Comparison of ENCODE assay signal across 8 cellular contexts in the genomic region with DNA sequence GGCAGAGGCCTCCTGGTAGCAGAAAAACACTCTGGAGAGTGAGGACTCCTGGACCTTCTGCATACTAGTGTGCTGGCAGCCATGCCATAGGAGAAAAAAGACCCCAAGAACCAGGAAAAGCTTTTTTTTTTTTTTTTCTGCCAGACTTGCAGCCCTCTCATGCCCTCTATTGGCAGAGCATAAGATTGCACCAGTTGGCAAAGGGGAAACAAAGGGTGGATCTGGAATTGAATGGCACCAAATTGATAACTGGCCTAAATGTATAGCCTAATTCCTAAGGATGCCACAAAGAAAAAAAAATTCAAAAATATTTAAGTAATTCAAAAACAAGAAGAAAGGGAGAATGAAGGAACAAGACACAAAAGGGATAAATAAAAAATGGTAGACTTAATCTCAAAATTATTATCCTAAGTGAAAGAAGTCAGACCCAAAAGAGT.
DNase-seq lines count a peak whose midpoint lies in the region; ATAC-seq and TF ChIP-seq lines count a peak whose summit lies in the region.

No MANE protein-coding gene starts in this region.

- H3K36me3 ChIP-seq in fibroblast of lung (ENCODE audit: control insufficient read depth, insufficient read depth, low read length): no peaks in the 10 kb centered on the region
- no peaks in the 10 kb centered on the region for H3K36me3 ChIP-seq in transverse colon

- H3K4me2 ChIP-seq in fibroblast of lung (ENCODE audit: extremely low read depth, insufficient read depth, low read length): no peak overlapping the region

- H3K9me3 ChIP-seq in fibroblast of lung (ENCODE audit: control insufficient read depth, insufficient read depth, low read depth, low read length) (no peaks in the 10 kb centered on the region), transverse colon (peaks cover 3% of the 10 kb centered on the region in 2 donors)

- H3K4me3 ChIP-seq in fibroblast of lung (replicated peaks in 1 of 4; ENCODE audit: control extremely low read depth in 1 of 4, insufficient read depth in 1 of 4, low read depth in 3 of 4, low read length in 4 of 4) (no peak overlapping the region), transverse colon (no peak overlapping the region)

- H3K27ac ChIP-seq in fibroblast of lung (ENCODE audit: insufficient read depth, low read length): no peak overlapping the region
- H3K27ac ChIP-seq in transverse colon: no peak overlapping the region

- H3K27me3 ChIP-seq in fibroblast of lung (ENCODE audit: control insufficient read depth, insufficient read depth, low read length): no peaks in the 10 kb centered on the region
- H3K27me3 ChIP-seq in transverse colon: no peaks in the 10 kb centered on the region

- TF ChIP-seq POLR2A in transverse colon (IDR thresholded peaks at IDR 0.05): no peak

- TF ChIP-seq CTCF in GM12873 (IDR thresholded peaks at IDR 0.05; ENCODE audit: insufficient read depth, low read depth, low read length, missing control alignments) (peak; percentile 80), fibroblast of lung (conservative IDR thresholded peaks at IDR 0.05 in 1 of 2, IDR thresholded peaks at IDR 0.05 in 1 of 2; ENCODE audit: low read depth in 1 of 2, low read length in 2 of 2) (peak; percentile 43 to 50), transverse colon (IDR thresholded peaks at IDR 0.05) (peak; percentile 58 to 77 (median 64))

- H2AFZ ChIP-seq in fibroblast of lung (ENCODE audit: low read length): no peak overlapping the region

- in situ Hi-C loops in transverse colon (cut with MboI; ENCODE audit: low pct_ligation_motif_present in 1 of 4, low pct_unique_long_range_greater_than_20kb in 1 of 4, low sequenced_read_pairs in 3 of 4): no loop called here

- H3K9ac ChIP-seq in fibroblast of lung (ENCODE audit: insufficient read depth, low read length): no peak overlapping the region

- H3K4me1 ChIP-seq in fibroblast of lung (ENCODE audit: control insufficient read depth, extremely low read depth, insufficient read depth, low read length): no peaks in the 10 kb centered on the region
- H3K4me1 ChIP-seq in transverse colon: no peaks in the 10 kb centered on the region

- H3K79me2 ChIP-seq in fibroblast of lung (ENCODE audit: control insufficient read depth, insufficient read depth, low read length): no peaks in the 10 kb centered on the region

- ATAC-seq in GM18873 (IDR thresholded peaks at IDR 0.05; ENCODE audit: low FRiP score, unreplicated experiment): no peak
- ATAC-seq in GM21825 (IDR thresholded peaks at IDR 0.05; ENCODE audit: unreplicated experiment): no peak
- ATAC-seq in GM18519 (IDR thresholded peaks at IDR 0.05; ENCODE audit: low FRiP score, unreplicated experiment): no peak

- H4K20me1 ChIP-seq in fibroblast of lung (ENCODE audit: control insufficient read depth, extremely low read depth, insufficient read depth, low read length): no peaks in the 10 kb centered on the region

- intact Hi-C loops in transverse colon (cut with DNase I; ENCODE audit: low total_unique reads): no loop called here

- DNase-seq in AG08395 (ENCODE audit: low spot score) (peak; percentile 6), NCI-H748 (lab: John Stamatoyannopoulos, UW; ENCODE audit: unreplicated experiment) (peak; percentile 28), fibroblast of lung (ENCODE audit: low read depth in 2 of 2) (peak in 1 of 2 donors; percentile 7), transverse colon (no peak)

- no peak for TF ChIP-seq EP300 in transverse colon (IDR thresholded peaks at IDR 0.05; ENCODE audit: low read depth)
